31 cellular contexts compared by ENCODE assay signal in the genomic region with DNA sequence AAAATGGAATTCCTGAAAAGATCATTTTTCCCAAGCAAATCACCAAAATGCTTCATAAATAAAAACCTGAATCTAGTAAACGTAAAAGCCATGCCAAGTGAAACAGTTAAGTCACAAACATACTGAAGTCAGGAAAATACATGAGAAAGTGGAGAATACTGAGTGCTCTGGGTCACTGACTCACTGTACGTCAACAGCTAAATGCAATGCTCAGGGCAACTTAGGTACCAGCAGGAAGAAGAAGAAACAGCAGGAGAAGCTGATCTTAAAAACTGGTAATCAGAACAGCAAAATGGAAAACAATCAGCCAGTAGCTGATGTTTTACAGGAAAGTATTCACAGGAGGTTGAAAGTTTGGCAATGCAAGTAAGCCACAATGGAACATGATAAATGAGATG.
"Had no signal": no experiment of that assay in that cellular context is flagged by ENCODE, and none has a peak within 500 bp of the region (broad histone marks: within the 10 kb centered on the region; RNA-seq: fewer than 3 reads in every experiment).

No MANE protein-coding gene starts in this region.

- DNase-seq: central memory CD4-positive, alpha-beta T cell; colonic mucosa; effector memory CD4-positive, alpha-beta T cell; esophagus squamous epithelium; foreskin melanocyte; glutamatergic neuron; heart right ventricle; hypothalamus; immature natural killer cell; left cardiac atrium; left ventricle myocardium inferior; mammary epithelial cell; mesendoderm; midbrain; naive thymus-derived CD4-positive, alpha-beta T cell; nephron progenitor cell; occipital lobe; ovary; psoas muscle; retina; right lobe of liver; stimulated activated CD4-positive, alpha-beta T cell treated with anti-CD3 and anti-CD28 coated beads, Interleukin-12 subunit alpha, Interleukin-12 subunit beta, amount 100 ng/mL, for 4 hours; stimulated activated CD4-positive, alpha-beta T cell treated with anti-CD3 and anti-CD28 coated beads, Interleukin-1b, Interleukin-23, amount 100 ng/mL, for 48 hours; stimulated activated CD4-positive, alpha-beta T cell treated with anti-CD3 and anti-CD28 coated beads, Interleukin-4, amount 100 ng/mL, for 1 hour; stimulated activated CD8-positive, alpha-beta memory T cell treated with anti-CD3 and anti-CD28 coated beads, Interleukin-4, amount 100 ng/mL, for 48 hours; stimulated activated naive CD4-positive, alpha-beta T cell treated with Interleukin-2 at 50 U/mL for 16 hours; substantia nigra; testis; upper lobe of right lung; uterus had no signal

- H3K9me3 Mint-ChIP-seq: dendritic cell treated with granulocyte-macrophage colony-stimulating factor and Interleukin-4, amounts not matched to agents 40 ng/mL and 50 ng/mL, for 4 days had no signal

- H3K4me3 Mint-ChIP-seq: dendritic cell treated with granulocyte-macrophage colony-stimulating factor and Interleukin-4, amounts not matched to agents 40 ng/mL and 50 ng/mL, for 4 days; immature natural killer cell; naive thymus-derived CD4-positive, alpha-beta T cell; nephron progenitor cell had no signal

- H3K27me3 Mint-ChIP-seq: dendritic cell treated with granulocyte-macrophage colony-stimulating factor and Interleukin-4, amounts not matched to agents 40 ng/mL and 50 ng/mL, for 4 days had no signal

- H3K36me3 Mint-ChIP-seq: immature natural killer cell had no signal

- H3K27ac Mint-ChIP-seq: dendritic cell treated with granulocyte-macrophage colony-stimulating factor and Interleukin-4, amounts not matched to agents 40 ng/mL and 50 ng/mL, for 4 days; immature natural killer cell; naive thymus-derived CD4-positive, alpha-beta T cell; nephron progenitor cell had no signal

- ATAC-seq: heart right ventricle; left cardiac atrium; naive thymus-derived CD4-positive, alpha-beta T cell; psoas muscle had no signal

- H3K4me1 Mint-ChIP-seq: immature natural killer cell; naive thymus-derived CD4-positive, alpha-beta T cell had no signal
